ENCODE assay signal across 16 cellular contexts in genomic region chr13:45168555-45168930, GRCh38. TPM values are rescaled to one million over a fixed set of nuclear protein-coding genes. Genes with fewer than 3 reads are reported as not detected.
"Had no signal": no experiment of that assay in that cellular context is flagged by ENCODE, and none has a peak within 500 bp of the region (broad histone marks: within the 10 kb centered on the region; RNA-seq: fewer than 3 reads in every experiment).

No MANE protein-coding gene starts in this region.

- DNase-seq: activated CD4-positive, alpha-beta T cell treated with anti-CD3 and anti-CD28 coated beads for 36 hours; activated CD8-positive, alpha-beta memory T cell treated with anti-CD3 and anti-CD28 coated beads, Interleukin-2, amount 50 U/mL, for 4 hours; activated CD8-positive, alpha-beta T cell treated with anti-CD3 and anti-CD28 coated beads for 36 hours; activated naive CD4-positive, alpha-beta T cell; activated T-cell treated with anti-CD3 and anti-CD28 coated beads, Interleukin-2, amount 50 U/mL, for 72 hours; aorta; occipital lobe; stimulated activated CD4-positive, alpha-beta T cell treated with anti-CD3 and anti-CD28 coated beads, Interleukin-2, amount 100 ng/mL, for 24 hours; stimulated activated naive B cell treated with anti-CD40 and anti-IgM and Interleukin-4, amounts not matched to agents 10 μg/mL and 1 μg/mL and 100 μg/mL, for 72 hours; T-cell; T1000 had no signal

- H3K27ac ChIP-seq: gastrocnemius medialis had no signal

- H3K9me3 ChIP-seq: gastrocnemius medialis had no signal

- H3K4me3 ChIP-seq: gastrocnemius medialis had no signal

- H3K4me1 ChIP-seq: gastrocnemius medialis had no signal

- H3K27me3 ChIP-seq: gastrocnemius medialis had no signal

- ATAC-seq: activated CD4-positive, alpha-beta T cell treated with anti-CD3 and anti-CD28 coated beads for 36 hours; activated CD8-positive, alpha-beta T cell treated with anti-CD3 and anti-CD28 coated beads for 36 hours; activated T-cell treated with anti-CD3 and anti-CD28 coated beads, Interleukin-2, amount 50 U/mL, for 72 hours; sciatic nerve; stimulated activated naive B cell treated with anti-CD40 and anti-IgM and Interleukin-4, amounts not matched to agents 10 μg/mL and 1 μg/mL and 100 μg/mL, for 72 hours; T-cell had no signal

- H3K36me3 ChIP-seq: gastrocnemius medialis had no signal

RNA-seq across cellular contexts. Expression of gene KCTD4, which starts 32.3 kb away (rescaled TPM):
- total RNA-seq: activated CD4-positive, alpha-beta T cell treated with anti-CD3 and anti-CD28 coated beads for 36 hours; activated CD8-positive, alpha-beta T cell treated with anti-CD3 and anti-CD28 coated beads for 36 hours; activated T-cell treated with anti-CD3 and anti-CD28 coated beads, Interleukin-2, amount 50 U/mL, for 72 hours; endothelial cell of umbilical vein; gastrocnemius medialis; pulmonary artery endothelial cell; T-cell; ureter had no signal
- polyA plus RNA-seq: endothelial cell of umbilical vein had no signal
